Comparison of ENCODE assay signal across 1 cellular context in the genomic region with DNA sequence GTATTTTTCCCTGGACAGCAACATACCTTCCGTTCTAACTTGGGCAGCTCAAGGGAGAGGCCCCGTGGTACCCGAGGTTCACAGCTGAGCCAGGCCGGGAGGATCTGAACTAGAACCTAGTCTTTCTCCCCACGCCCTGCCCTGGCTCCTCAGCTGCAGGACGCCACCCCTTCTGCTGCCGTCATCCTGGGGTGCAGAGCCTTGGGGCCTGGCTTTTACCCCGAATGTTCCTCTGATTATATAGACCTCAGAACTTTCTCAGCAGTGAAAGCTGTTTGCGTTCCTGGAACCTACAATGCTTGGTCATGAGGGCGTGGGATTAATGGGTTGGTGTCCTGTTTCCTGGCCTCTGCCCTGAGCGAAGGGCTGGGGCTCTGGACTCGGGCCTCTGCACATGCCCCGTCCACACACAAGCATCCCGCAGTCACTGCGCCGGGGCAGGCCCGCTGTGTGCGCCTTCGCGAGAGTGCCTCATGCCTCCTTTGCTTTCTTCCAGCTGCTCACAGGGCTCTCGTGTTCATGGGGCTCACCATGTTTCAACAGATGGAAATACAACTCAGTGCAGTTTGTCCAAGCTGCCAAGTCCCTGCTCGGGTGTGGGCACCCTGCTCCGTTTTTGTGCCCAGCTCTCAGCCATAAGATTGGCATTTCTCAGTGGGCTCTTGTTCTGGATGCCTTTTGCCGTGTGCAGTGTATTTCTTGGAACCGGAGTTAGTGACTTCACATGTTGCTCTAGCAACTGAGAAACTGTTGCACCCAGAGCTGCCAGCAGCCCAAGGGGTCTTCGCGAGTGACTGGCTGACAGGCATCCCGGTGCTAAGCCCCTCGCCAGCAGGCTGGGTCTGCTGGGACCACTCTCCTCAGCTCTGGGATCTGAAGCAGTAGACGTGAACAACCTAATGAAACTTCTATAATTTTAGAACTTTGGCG.
TF ChIP-seq lines count a peak whose summit lies in the region.

No MANE protein-coding gene starts in this region.

TF ChIP-seq in HepG2, 621 proteins besides CTCF, POLR2A, EP300 and RAD21 (continued from another document):
- TF ChIP-seq, protein P1, sequence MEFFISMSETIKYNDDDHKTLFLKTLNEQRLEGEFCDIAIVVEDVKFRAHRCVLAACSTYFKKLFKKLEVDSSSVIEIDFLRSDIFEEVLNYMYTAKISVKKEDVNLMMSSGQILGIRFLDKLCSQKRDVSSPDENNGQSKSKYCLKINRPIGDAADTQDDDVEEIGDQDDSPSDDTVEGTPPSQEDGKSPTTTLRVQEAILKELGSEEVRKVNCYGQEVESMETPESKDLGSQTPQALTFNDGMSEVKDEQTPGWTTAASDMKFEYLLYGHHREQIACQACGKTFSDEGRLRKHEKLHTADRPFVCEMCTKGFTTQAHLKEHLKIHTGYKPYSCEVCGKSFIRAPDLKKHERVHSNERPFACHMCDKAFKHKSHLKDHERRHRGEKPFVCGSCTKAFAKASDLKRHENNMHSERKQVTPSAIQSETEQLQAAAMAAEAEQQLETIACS (CRISPR knock-in tag; IDR thresholded peaks at IDR 0.05) = no peak
- TF ChIP-seq ONECUT2 (CRISPR knock-in tag; IDR thresholded peaks at IDR 0.05) (no peak), ZSCAN5A (CRISPR knock-in tag; IDR thresholded peaks at IDR 0.05; ENCODE audit: borderline replicate concordance) (no peak), ZNF558 (CRISPR knock-in tag; IDR thresholded peaks at IDR 0.05; ENCODE audit: borderline replicate concordance) (no peak), SMARCC2 (IDR thresholded peaks at IDR 0.05) (no peak), GLMP (CRISPR knock-in tag; IDR thresholded peaks at IDR 0.05; ENCODE audit: borderline replicate concordance) (no peak), ZBTB1 (CRISPR knock-in tag; IDR thresholded peaks at IDR 0.05; ENCODE audit: borderline replicate concordance) (no peak), MAFK (conservative IDR thresholded peaks at IDR 0.05 in 1 of 2, IDR thresholded peaks at IDR 0.05 in 1 of 2; ENCODE audit: low read length in 2 of 2) (no peak), FOXM1 (CRISPR knock-in tag; IDR thresholded peaks at IDR 0.05) (no peak), ZBTB38 (CRISPR knock-in tag; IDR thresholded peaks at IDR 0.05) (no peak), ZNF841 (CRISPR knock-in tag; IDR thresholded peaks at IDR 0.05; ENCODE audit: borderline replicate concordance) (no peak), GFI1 (CRISPR knock-in tag; IDR thresholded peaks at IDR 0.05; ENCODE audit: borderline replicate concordance) (no peak), POLR2AphosphoS2 (IDR thresholded peaks at IDR 0.05; ENCODE audit: low read depth, low read length) (no peak), FOXJ3 (CRISPR knock-in tag; IDR thresholded peaks at IDR 0.05; ENCODE audit: borderline replicate concordance) (no peak), ZNF572 (CRISPR knock-in tag; IDR thresholded peaks at IDR 0.05) (no peak)
- TF ChIP-seq, protein P2, sequence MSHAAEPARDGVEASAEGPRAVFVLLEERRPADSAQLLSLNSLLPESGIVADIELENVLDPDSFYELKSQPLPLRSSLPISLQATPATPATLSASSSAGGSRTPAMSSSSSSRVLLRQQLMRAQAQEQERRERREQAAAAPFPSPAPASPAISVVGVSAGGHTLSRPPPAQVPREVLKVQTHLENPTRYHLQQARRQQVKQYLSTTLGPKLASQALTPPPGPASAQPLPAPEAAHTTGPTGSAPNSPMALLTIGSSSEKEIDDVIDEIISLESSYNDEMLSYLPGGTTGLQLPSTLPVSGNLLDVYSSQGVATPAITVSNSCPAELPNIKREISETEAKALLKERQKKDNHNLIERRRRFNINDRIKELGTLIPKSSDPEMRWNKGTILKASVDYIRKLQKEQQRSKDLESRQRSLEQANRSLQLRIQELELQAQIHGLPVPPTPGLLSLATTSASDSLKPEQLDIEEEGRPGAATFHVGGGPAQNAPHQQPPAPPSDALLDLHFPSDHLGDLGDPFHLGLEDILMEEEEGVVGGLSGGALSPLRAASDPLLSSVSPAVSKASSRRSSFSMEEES (CRISPR knock-in tag; IDR thresholded peaks at IDR 0.05) = no peak
